15 cellular contexts compared by ENCODE assay signal in genomic region chr20:18928626-18929025, GRCh38.
DNase-seq lines count a peak whose midpoint lies in the region; ATAC-seq and TF ChIP-seq lines count a peak whose summit lies in the region.
"Had no signal": no experiment of that assay in that cellular context is flagged by ENCODE, and none has a peak within 500 bp of the region (broad histone marks: within the 10 kb centered on the region; RNA-seq: fewer than 3 reads in every experiment).

No MANE protein-coding gene starts in this region.

- TF ChIP-seq CTCF in body of pancreas (IDR thresholded peaks at IDR 0.05): no peak

- no peak for ATAC-seq in body of pancreas
- ATAC-seq in GM21367 (IDR thresholded peaks at IDR 0.05; ENCODE audit: unreplicated experiment): no peak
- ATAC-seq: A549, GM23338 had no signal

- no peaks in the 10 kb centered on the region for H3K4me1 ChIP-seq in body of pancreas
- H3K4me1 ChIP-seq: A549, BE2C had no signal

- no peak overlapping the region for H3K27ac ChIP-seq in body of pancreas
- H3K27ac ChIP-seq: A549, C4-2B had no signal

- no peak for TF ChIP-seq POLR2A in body of pancreas (IDR thresholded peaks at IDR 0.05)

- no peak overlapping the region for H3K4me3 ChIP-seq in body of pancreas
- H3K4me3 ChIP-seq: A549, GM23338 had no signal

- H3K36me3 ChIP-seq in body of pancreas (replicated peaks in 1 of 2; ENCODE audit: insufficient read depth in 1 of 2, low read depth in 2 of 2): no peaks in the 10 kb centered on the region
- H3K36me3 ChIP-seq: BE2C had no signal

- peak; percentile 70 for DNase-seq in COR-L47 (lab: John Stamatoyannopoulos, UW)
- peak; percentile 59 for DNase-seq in DMS53 (lab: John Stamatoyannopoulos, UW)
- DNase-seq in NCI-H2029 (lab: John Stamatoyannopoulos, UW): peak; percentile 70
- peak in 3 of 4 donors; percentile 25 to 54 (median 30) for DNase-seq in body of pancreas
- no peak for DNase-seq in KG1 (lab: John Stamatoyannopoulos, UW)
- DNase-seq: BE2C; CD4-positive, alpha-beta memory T cell; DMS153; GF-D8; H7; IMR-90 had no signal

- intact Hi-C loops in body of pancreas (cut with DNase I): no loop called here

- H3K9me3 ChIP-seq in body of pancreas: no peaks in the 10 kb centered on the region
- H3K9me3 ChIP-seq: A549, BE2C had no signal

- no peaks in the 10 kb centered on the region for H3K27me3 ChIP-seq in body of pancreas
- H3K27me3 ChIP-seq: BE2C had no signal
